ENCODE assay signal across 10 cellular contexts in the genomic region with DNA sequence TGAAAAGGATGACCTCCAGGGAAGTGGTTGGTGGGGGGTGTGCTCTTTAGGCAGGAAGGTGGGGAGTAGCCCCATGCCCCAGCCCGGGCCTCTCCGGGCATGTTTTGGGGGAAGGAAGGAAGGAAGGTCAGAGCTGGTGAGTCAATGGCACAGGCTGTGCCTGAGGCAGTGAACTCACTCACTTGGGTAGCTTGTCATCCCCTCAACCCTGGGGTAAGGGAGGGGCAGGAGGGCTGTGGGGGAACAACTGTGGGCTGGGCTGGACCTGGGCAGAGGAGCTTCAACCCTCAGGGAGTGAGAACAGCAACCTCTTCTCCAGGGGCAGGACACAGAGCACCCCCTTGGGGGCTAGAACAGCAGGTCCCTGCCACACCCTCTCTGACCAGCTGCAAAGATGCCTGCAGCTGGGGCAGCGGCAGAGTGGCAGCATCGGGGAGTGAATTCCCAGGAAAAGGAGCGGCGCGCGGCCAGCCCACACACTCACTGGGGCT. TPM values are rescaled to one million over a fixed set of nuclear protein-coding genes. Genes with fewer than 3 reads are reported as not detected.
A peak's percentile ranks its signal among the peaks of the same experiment; 100 is the strongest.
DNase-seq lines count a peak whose midpoint lies in the region; FAIRE-seq and TF ChIP-seq lines count a peak whose summit lies in the region.
"Had no signal": no experiment of that assay in that cellular context is flagged by ENCODE, and none has a peak within 500 bp of the region (broad histone marks: within the 10 kb centered on the region; RNA-seq: fewer than 3 reads in every experiment).

No MANE protein-coding gene starts in this region.

- no peak for TF ChIP-seq CTCF in bronchial epithelial cell (IDR thresholded peaks at IDR 0.05; ENCODE audit: insufficient read depth, low read length, severe bottlenecking)

- H3K27me3 ChIP-seq in bronchial epithelial cell (ENCODE audit: control insufficient read depth, insufficient read depth, low read length) (no peaks in the 10 kb centered on the region), mucosa of stomach (ENCODE audit: control insufficient read depth, insufficient read depth, low read length) (no peaks in the 10 kb centered on the region)

- FAIRE-seq in bronchial epithelial cell (lab: Jason Lieb, UNC), result no peak

- no peaks in the 10 kb centered on the region for H3K9me3 ChIP-seq in mucosa of stomach (ENCODE audit: control insufficient read depth, low read length)

- no peak overlapping the region for H3K4me3 ChIP-seq in bronchial epithelial cell (ENCODE audit: low read depth, low read length)
- H3K4me3 ChIP-seq in mucosa of stomach (ENCODE audit: low read length), result peak overlapping the region; percentile 6

- H3K36me3 ChIP-seq in bronchial epithelial cell (ENCODE audit: control insufficient read depth, insufficient read depth, low read length) (peaks cover 14% of the 10 kb centered on the region), mucosa of stomach (ENCODE audit: control insufficient read depth, insufficient read depth, low read length) (peaks cover 19% of the 10 kb centered on the region)

- DNase-seq in AG08396 (ENCODE audit: low spot score) (peak; percentile 80), HT1080 (ENCODE audit: low read depth) (peak; percentile 97), bronchial epithelial cell (ENCODE audit: low read depth) (peak; percentile 94), activated T-cell treated with anti-CD3 and anti-CD28 coated beads for 4 hours (no peak), NCI-H1694 treated with DMSO at 0.1 percent for 48 hours (lab: John Stamatoyannopoulos, UW) (no peak), inferior parietal cortex (ENCODE audit: extremely low spot score) (no peak)
- DNase-seq in stimulated activated CD4-positive, alpha-beta T cell treated with anti-CD3 and anti-CD28 coated beads, Interleukin-15, amount 100 ng/mL, for 24 hours, result no peak
- DNase-seq: NCI-H2029 treated with DMSO at 0.1 percent for 48 hours; stimulated activated CD4-positive, alpha-beta T cell treated with anti-CD3 and anti-CD28 coated beads, Interleukin-2, amount 100 ng/mL, for 24 hours had no signal

- peak overlapping the region; percentile 28 for H3K9ac ChIP-seq in mucosa of stomach (ENCODE audit: low read length)

- H3K4me1 ChIP-seq in mucosa of stomach (ENCODE audit: control insufficient read depth, insufficient read depth, low read length), result peaks cover 85% of the 10 kb centered on the region

RNA-seq across cellular contexts. Expression of gene CSF3, which starts 6.3 kb away (rescaled TPM):
- total RNA-seq in HT1080 (2014; rRNA removed; shearing (Covaris generic)), result not detected in 2 replicates
- polyA plus RNA-seq in HT1080 (2015; cell fraction: cytosol; rRNA removed), result not detected in 2 replicates
- polyA plus RNA-seq in HT1080 (2015; cell fraction: nucleus; rRNA removed), result 0.12 TPM in 1 of 2 replicates, not detected in the other
- under 0.01 TPM in 1 of 2 replicates, not detected in the other for total RNA-seq in bronchial epithelial cell

RNA-seq across cellular contexts. Expression of gene MED24, which starts 32.7 kb away (rescaled TPM):
- 35.9 and 38.3 TPM in 2 replicates for total RNA-seq in HT1080 (2014; rRNA removed; shearing (Covaris generic))
- 34.0 and 38.7 TPM in 2 replicates for polyA plus RNA-seq in HT1080 (2015; cell fraction: cytosol; rRNA removed)
- 113 and 130 TPM in 2 replicates for polyA plus RNA-seq in HT1080 (2015; cell fraction: nucleus; rRNA removed)
- 23.0 and 25.0 TPM in 2 replicates for total RNA-seq in bronchial epithelial cell

RNA-seq across cellular contexts. Expression of gene PSMD3, which starts 40.9 kb away (rescaled TPM):
- total RNA-seq in HT1080 (2014; rRNA removed; shearing (Covaris generic)), result 229 and 243 TPM in 2 replicates
- 134 and 150 TPM in 2 replicates for polyA plus RNA-seq in HT1080 (2015; cell fraction: cytosol; rRNA removed)
- polyA plus RNA-seq in HT1080 (2015; cell fraction: nucleus; rRNA removed), result 173 and 191 TPM in 2 replicates
- total RNA-seq in bronchial epithelial cell, result 79.8 and 83.1 TPM in 2 replicates

RNA-seq across cellular contexts. Expression of gene THRA, which starts 41.2 kb away (rescaled TPM):
- total RNA-seq in HT1080 (2014; rRNA removed; shearing (Covaris generic)), result 12.6 and 14.8 TPM in 2 replicates
- 8.7 and 9.2 TPM in 2 replicates for polyA plus RNA-seq in HT1080 (2015; cell fraction: cytosol; rRNA removed)
- polyA plus RNA-seq in HT1080 (2015; cell fraction: nucleus; rRNA removed), result 7.0 and 8.7 TPM in 2 replicates
- total RNA-seq in bronchial epithelial cell, result 4.2 and 5.8 TPM in 2 replicates

RNA-seq across cellular contexts. Expression of gene GSDMA, which starts 58.7 kb away (rescaled TPM):
- not detected in 2 replicates for total RNA-seq in HT1080 (2014; rRNA removed; shearing (Covaris generic))
- 0.05 TPM in 1 of 2 replicates, not detected in the other for polyA plus RNA-seq in HT1080 (2015; cell fraction: cytosol; rRNA removed)
- not detected in 2 replicates for polyA plus RNA-seq in HT1080 (2015; cell fraction: nucleus; rRNA removed)
- total RNA-seq in bronchial epithelial cell, result 0.26 and 0.38 TPM in 2 replicates

Comparison
In these comparisons a context has a peak if more than half of its experiments do, and no peak if none do; other contexts are left out.
1. DNase-seq: peak in AG08396 (single experiment), HT1080 (single experiment) and bronchial epithelial cell (single experiment); none in activated T-cell treated with anti-CD3 and anti-CD28 coated beads for 4 hours (single experiment), stimulated activated CD4-positive, alpha-beta T cell treated with anti-CD3 and anti-CD28 coated beads, Interleukin-15, amount 100 ng/mL, for 24 hours (single experiment), NCI-H1694 treated with DMSO at 0.1 percent for 48 hours (single experiment) and inferior parietal cortex (single experiment).